15 cellular contexts compared by ENCODE assay signal in genomic region chr5:67353500-67353931, GRCh38.
DNase-seq lines count a peak whose midpoint lies in the region; TF ChIP-seq lines count a peak whose summit lies in the region.
"Had no signal": no experiment of that assay in that cellular context is flagged by ENCODE, and none has a peak within 500 bp of the region (broad histone marks: within the 10 kb centered on the region; RNA-seq: fewer than 3 reads in every experiment).

No MANE protein-coding gene starts in this region.

- peak overlapping the region; percentile 50 for H3K27ac ChIP-seq in substantia nigra (ENCODE audit: low read depth, low read length, poor library complexity, severe bottlenecking)
- H3K27ac ChIP-seq: 22Rv1, epithelial cell of prostate, thoracic aorta had no signal

- DNase-seq in DMS 273 (lab: John Stamatoyannopoulos, UW; ENCODE audit: unreplicated experiment) (peak; percentile 67), DMS 273 treated with DMSO at 0.1 percent for 48 hours (lab: John Stamatoyannopoulos, UW) (no peak), NCI-H774 (lab: John Stamatoyannopoulos, UW) (peak; percentile 13), foreskin fibroblast (peak; percentile 45 to 48), substantia nigra (lab: John Stamatoyannopoulos, UW) (peak in 1 of 49 donors; percentile 24), T-helper 2 cell (no peak), HuH-7.5 (ENCODE audit: low spot score) (no peak)
- no peak for DNase-seq in activated T-cell treated with anti-CD3 and anti-CD28 coated beads, Interleukin-2, amount 50 U/mL, for 1 hour
- DNase-seq: activated CD8-positive, alpha-beta memory T cell treated with anti-CD3 and anti-CD28 coated beads, Interleukin-2, amount 10 ng/mL, durations not matched to agents 7 days and 5 days; activated naive CD8-positive, alpha-beta T cell treated with anti-CD3 and anti-CD28 coated beads, Interleukin-2, amount 50 U/mL, for 24 hours; DND-41; immature natural killer cell had no signal

- no peak overlapping the region for H3K4me3 ChIP-seq in foreskin fibroblast (ENCODE audit: low read depth in 1 of 2, low read length in 2 of 2)
- H3K4me3 ChIP-seq: thoracic aorta had no signal

- no peak for TF ChIP-seq CTCF in foreskin fibroblast (IDR thresholded peaks at IDR 0.05; ENCODE audit: low read depth, low read length)

Comparison
In these comparisons a context has a peak if more than half of its experiments do, and no peak if none do; other contexts are left out.
1. DNase-seq: peak in DMS 273 (single experiment), NCI-H774 (single experiment) and foreskin fibroblast (2 of 2); none in DMS 273 treated with DMSO at 0.1 percent for 48 hours (single experiment), T-helper 2 cell (0 of 5), activated T-cell treated with anti-CD3 and anti-CD28 coated beads, Interleukin-2, amount 50 U/mL, for 1 hour (single experiment) and HuH-7.5 (single experiment).